In the genomic region with DNA sequence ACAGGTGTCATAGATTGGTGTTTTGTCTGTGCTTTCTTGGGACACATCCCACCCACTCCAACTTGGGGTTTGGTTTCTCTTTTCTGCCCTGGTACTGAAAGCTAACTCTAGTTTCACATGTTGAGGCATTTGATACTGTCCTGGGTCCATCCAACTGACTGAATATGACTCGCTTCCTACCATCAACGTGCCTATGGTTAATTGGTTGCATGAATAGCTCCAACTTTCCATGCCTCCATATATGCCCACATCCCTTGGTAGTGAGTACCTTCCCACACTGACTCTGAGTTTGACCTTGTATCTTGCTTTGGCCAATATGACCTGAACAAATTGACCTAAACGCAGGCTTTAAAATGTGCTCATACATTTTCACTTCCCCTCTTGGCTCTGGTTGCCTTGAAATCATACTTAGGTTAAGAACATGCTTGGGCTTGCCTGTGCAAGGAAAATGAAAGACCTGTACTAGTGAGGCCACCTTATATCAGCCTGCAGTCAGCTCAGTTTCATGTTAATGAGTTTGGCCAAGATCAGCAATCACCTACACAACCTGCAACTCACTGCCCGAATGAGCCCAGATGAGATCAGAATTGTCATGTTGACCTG, we compare ENCODE assay signal across 2 cellular contexts.
TF ChIP-seq lines count a peak whose summit lies in the region.

No MANE protein-coding gene starts in this region.

TF ChIP-seq in SK-N-SH, 30 proteins besides CTCF, POLR2A, EP300 and RAD21 (continued from another document):
- TF ChIP-seq REST (IDR thresholded peaks at IDR 0.05; ENCODE audit: low read depth, low read length), result no peak
- TF ChIP-seq POLR2AphosphoS5 (IDR thresholded peaks at IDR 0.05; ENCODE audit: low read depth, low read length), result no peak
- no peak for TF ChIP-seq MEF2A (IDR thresholded peaks at IDR 0.05; ENCODE audit: borderline replicate concordance, low read depth)
- TF ChIP-seq USF2 (IDR thresholded peaks at IDR 0.05; ENCODE audit: borderline replicate concordance, low read depth, low read length), result no peak
- TF ChIP-seq SMC3 (IDR thresholded peaks at IDR 0.05; ENCODE audit: low read depth, low read length), result no peak
- TF ChIP-seq FOSL2 (IDR thresholded peaks at IDR 0.05; ENCODE audit: borderline replicate concordance, low read depth), result no peak
- no peak for TF ChIP-seq RFX5 (IDR thresholded peaks at IDR 0.05; ENCODE audit: low read length)
- TF ChIP-seq EZH2phosphoT487 (IDR thresholded peaks at IDR 0.05; ENCODE audit: borderline replicate concordance, low read depth), result no peak
- no peak for TF ChIP-seq YY1 (IDR thresholded peaks at IDR 0.05; ENCODE audit: low read depth)
- no peak for TF ChIP-seq CHD2 (IDR thresholded peaks at IDR 0.05; ENCODE audit: low read length, partially characterized antibody)
- TF ChIP-seq TAF1 (IDR thresholded peaks at IDR 0.05; ENCODE audit: borderline replicate concordance, low read depth, low read length), result no peak
- TF ChIP-seq, protein P1, sequence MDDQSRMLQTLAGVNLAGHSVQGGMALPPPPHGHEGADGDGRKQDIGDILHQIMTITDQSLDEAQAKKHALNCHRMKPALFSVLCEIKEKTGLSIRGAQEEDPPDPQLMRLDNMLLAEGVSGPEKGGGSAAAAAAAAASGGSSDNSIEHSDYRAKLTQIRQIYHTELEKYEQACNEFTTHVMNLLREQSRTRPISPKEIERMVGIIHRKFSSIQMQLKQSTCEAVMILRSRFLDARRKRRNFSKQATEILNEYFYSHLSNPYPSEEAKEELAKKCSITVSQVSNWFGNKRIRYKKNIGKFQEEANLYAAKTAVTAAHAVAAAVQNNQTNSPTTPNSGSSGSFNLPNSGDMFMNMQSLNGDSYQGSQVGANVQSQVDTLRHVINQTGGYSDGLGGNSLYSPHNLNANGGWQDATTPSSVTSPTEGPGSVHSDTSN (IDR thresholded peaks at IDR 0.05), result no peak
- TF ChIP-seq, protein P2, sequence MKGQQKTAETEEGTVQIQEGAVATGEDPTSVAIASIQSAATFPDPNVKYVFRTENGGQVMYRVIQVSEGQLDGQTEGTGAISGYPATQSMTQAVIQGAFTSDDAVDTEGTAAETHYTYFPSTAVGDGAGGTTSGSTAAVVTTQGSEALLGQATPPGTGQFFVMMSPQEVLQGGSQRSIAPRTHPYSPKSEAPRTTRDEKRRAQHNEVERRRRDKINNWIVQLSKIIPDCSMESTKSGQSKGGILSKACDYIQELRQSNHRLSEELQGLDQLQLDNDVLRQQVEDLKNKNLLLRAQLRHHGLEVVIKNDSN (IDR thresholded peaks at IDR 0.05; ENCODE audit: borderline replicate concordance, low read depth), result no peak
- TF ChIP-seq NRF1 (IDR thresholded peaks at IDR 0.05; ENCODE audit: low read depth, low read length), result no peak
- no peak for TF ChIP-seq GATA2 (CRISPR knock-in tag; IDR thresholded peaks at IDR 0.05)

TF ChIP-seq in SK-N-SH treated with all-trans-retinoic acid at 6 μM for 48 hours, 23 proteins besides CTCF, POLR2A, EP300 and RAD21 (continued from another document):
- TF ChIP-seq ZFP3 (CRISPR knock-in tag; IDR thresholded peaks at IDR 0.05) (no peak), ZC3H10 (CRISPR knock-in tag; IDR thresholded peaks at IDR 0.05) (no peak), ARNTL (CRISPR knock-in tag; IDR thresholded peaks at IDR 0.05; ENCODE audit: borderline replicate concordance, low read depth) (no peak), CSRNP3 (CRISPR knock-in tag; IDR thresholded peaks at IDR 0.05) (no peak), PPARA (CRISPR knock-in tag; IDR thresholded peaks at IDR 0.05; ENCODE audit: borderline replicate concordance) (no peak), RARB (CRISPR knock-in tag; IDR thresholded peaks at IDR 0.05) (no peak), BACH2 (CRISPR knock-in tag; IDR thresholded peaks at IDR 0.05; ENCODE audit: borderline replicate concordance) (no peak), TOX (CRISPR knock-in tag; IDR thresholded peaks at IDR 0.05; ENCODE audit: borderline replicate concordance) (no peak), ZNF70 (CRISPR knock-in tag; IDR thresholded peaks at IDR 0.05) (no peak)
- TF ChIP-seq, protein P3, sequence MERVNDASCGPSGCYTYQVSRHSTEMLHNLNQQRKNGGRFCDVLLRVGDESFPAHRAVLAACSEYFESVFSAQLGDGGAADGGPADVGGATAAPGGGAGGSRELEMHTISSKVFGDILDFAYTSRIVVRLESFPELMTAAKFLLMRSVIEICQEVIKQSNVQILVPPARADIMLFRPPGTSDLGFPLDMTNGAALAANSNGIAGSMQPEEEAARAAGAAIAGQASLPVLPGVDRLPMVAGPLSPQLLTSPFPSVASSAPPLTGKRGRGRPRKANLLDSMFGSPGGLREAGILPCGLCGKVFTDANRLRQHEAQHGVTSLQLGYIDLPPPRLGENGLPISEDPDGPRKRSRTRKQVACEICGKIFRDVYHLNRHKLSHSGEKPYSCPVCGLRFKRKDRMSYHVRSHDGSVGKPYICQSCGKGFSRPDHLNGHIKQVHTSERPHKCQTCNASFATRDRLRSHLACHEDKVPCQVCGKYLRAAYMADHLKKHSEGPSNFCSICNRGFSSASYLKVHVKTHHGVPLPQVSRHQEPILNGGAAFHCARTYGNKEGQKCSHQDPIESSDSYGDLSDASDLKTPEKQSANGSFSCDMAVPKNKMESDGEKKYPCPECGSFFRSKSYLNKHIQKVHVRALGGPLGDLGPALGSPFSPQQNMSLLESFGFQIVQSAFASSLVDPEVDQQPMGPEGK (CRISPR knock-in tag; IDR thresholded peaks at IDR 0.05; ENCODE audit: borderline replicate concordance), result no peak
